In genomic region chr5:160083501-160083900, GRCh38 we compare ENCODE assay signal across 17 cellular contexts. TPM values are rescaled to one million over a fixed set of nuclear protein-coding genes. Genes with fewer than 3 reads are reported as not detected.
A peak's percentile ranks its signal among the peaks of the same experiment; 100 is the strongest.
DNase-seq lines count a peak whose midpoint lies in the region; ATAC-seq and TF ChIP-seq lines count a peak whose summit lies in the region.
"Had no signal": no experiment of that assay in that cellular context is flagged by ENCODE, and none has a peak within 500 bp of the region (broad histone marks: within the 10 kb centered on the region; RNA-seq: fewer than 3 reads in every experiment).

No MANE protein-coding gene starts in this region.

- DNase-seq in MCF 10A (ENCODE audit: unreplicated experiment) (peak; percentile 31), breast epithelium (ENCODE audit: low spot score in 2 of 2) (no peak), hepatic stellate cell (ENCODE audit: low spot score) (peak; percentile 26), UCSD-AML1 (lab: John Stamatoyannopoulos, UW; ENCODE audit: unreplicated experiment) (no peak), dedifferentiated amniotic fluid mesenchymal stem cell (ENCODE audit: extremely low spot score) (no peak)
- DNase-seq in activated CD4-positive, CD25-positive, alpha-beta regulatory T cell (lab: John Stamatoyannopoulos, UW), result no peak
- DNase-seq: activated B cell treated with CpG ODN at 0.5 μM for 24 hours; activated naive CD8-positive, alpha-beta T cell treated with anti-CD3 and anti-CD28 coated beads, Interleukin-2, amount 50 U/mL, for 24 hours; COR-L47; NCI-H2081 treated with DMSO at 0.1 percent for 48 hours; NCI-H82 had no signal

- TF ChIP-seq POLR2A in breast epithelium (IDR thresholded peaks at IDR 0.05), result no peak

- no peaks in the 10 kb centered on the region for H3K9me3 ChIP-seq in breast epithelium

- no peaks in the 10 kb centered on the region for H3K4me1 ChIP-seq in breast epithelium

- BruUV-seq in MCF 10A (replicated peaks; lab: Mats Ljungman, UMichigan), result no TSS peak

- POLR2A ChIA-PET in MCF 10A (lab: Yijun Ruan, JAX), result interaction anchor here (1.2 to 1.6 kb wide), 2 partner anchors 11 to 23 kb away, joined by 3 to 5 read pairs; no protein-coding TSS in a partner anchor

- H3K27me3 ChIP-seq in breast epithelium, result no peaks in the 10 kb centered on the region

- peaks cover 17% of the 10 kb centered on the region for H3K4me1 Mint-ChIP-seq in MCF 10A (ENCODE audit: insufficient read depth, unreplicated experiment)
- H3K4me1 Mint-ChIP-seq: activated naive CD8-positive, alpha-beta T cell treated with anti-CD3 and anti-CD28 coated beads, Interleukin-2, amount 50 U/mL, for 24 hours had no signal

- no peak for ATAC-seq in GM21825 (IDR thresholded peaks at IDR 0.05; ENCODE audit: unreplicated experiment)
- ATAC-seq: activated naive CD8-positive, alpha-beta T cell treated with anti-CD3 and anti-CD28 coated beads, Interleukin-2, amount 50 U/mL, for 24 hours had no signal

- H3K4me3 ChIP-seq in breast epithelium, result no peak overlapping the region
- 0 out of 2 replicates have a peak overlapping the region, but pooled peaks have one; percentile 10 for H3K4me3 ChIP-seq in WI38 (ENCODE audit: low read depth, low read length)

- CTCF ChIA-PET in MCF 10A (lab: Yijun Ruan, JAX), result interaction anchor here (0.6 to 1.5 kb wide), 6 partner anchors 11 to 310 kb away, joined by 3 to 5 read pairs (median 3); no protein-coding TSS in a partner anchor

- no peak overlapping the region for H3K27ac ChIP-seq in breast epithelium
- H3K27ac ChIP-seq: 22Rv1, KMS-11 had no signal

- no peak overlapping the region for H3K27ac Mint-ChIP-seq in MCF 10A (ENCODE audit: low read depth, unreplicated experiment)
- H3K27ac Mint-ChIP-seq: activated B cell treated with CpG ODN at 0.5 μM for 24 hours; activated naive CD8-positive, alpha-beta T cell treated with anti-CD3 and anti-CD28 coated beads, Interleukin-2, amount 50 U/mL, for 24 hours; dendritic cell treated with granulocyte-macrophage colony-stimulating factor and Interleukin-4, amounts not matched to agents 40 ng/mL and 50 ng/mL, for 4 days had no signal

- H3K36me3 Mint-ChIP-seq in MCF 10A (ENCODE audit: insufficient read depth, unreplicated experiment), result peaks cover 24% of the 10 kb centered on the region

- intact Hi-C loops in MCF 10A (cut with micrococcal nuclease) (loop anchor here (5.0 kb wide), 1 partner anchor 61 kb away; no protein-coding TSS in a partner anchor), breast epithelium (cut with DNase I; ENCODE audit: low total_unique reads) (no loop called here)

- no peaks in the 10 kb centered on the region for H3K9me3 Mint-ChIP-seq in MCF 10A (ENCODE audit: unreplicated experiment)
- H3K9me3 Mint-ChIP-seq: activated B cell treated with CpG ODN at 0.5 μM for 24 hours; activated naive CD8-positive, alpha-beta T cell treated with anti-CD3 and anti-CD28 coated beads, Interleukin-2, amount 50 U/mL, for 24 hours; dendritic cell treated with granulocyte-macrophage colony-stimulating factor and Interleukin-4, amounts not matched to agents 40 ng/mL and 50 ng/mL, for 4 days; neural crest cell had no signal

- H3K4me3 Mint-ChIP-seq in MCF 10A (ENCODE audit: unreplicated experiment), result no peak overlapping the region
- H3K4me3 Mint-ChIP-seq: activated B cell treated with CpG ODN at 0.5 μM for 24 hours; activated naive CD8-positive, alpha-beta T cell treated with anti-CD3 and anti-CD28 coated beads, Interleukin-2, amount 50 U/mL, for 24 hours; dendritic cell treated with granulocyte-macrophage colony-stimulating factor and Interleukin-4, amounts not matched to agents 40 ng/mL and 50 ng/mL, for 4 days; neural crest cell had no signal

- no peaks in the 10 kb centered on the region for H3K36me3 ChIP-seq in breast epithelium

- TF ChIP-seq CTCF in MCF 10A (IDR thresholded peaks at IDR 0.05; ENCODE audit: unreplicated experiment), result no peak
- no peak for TF ChIP-seq CTCF in breast epithelium (IDR thresholded peaks at IDR 0.05)
- no peak for TF ChIP-seq CTCF in WI38 (IDR thresholded peaks at IDR 0.05; ENCODE audit: low read depth, low read length)

- no peaks in the 10 kb centered on the region for H3K27me3 Mint-ChIP-seq in MCF 10A (ENCODE audit: insufficient read depth, unreplicated experiment)
- H3K27me3 Mint-ChIP-seq: activated B cell treated with CpG ODN at 0.5 μM for 24 hours; activated naive CD8-positive, alpha-beta T cell treated with anti-CD3 and anti-CD28 coated beads, Interleukin-2, amount 50 U/mL, for 24 hours; dendritic cell treated with granulocyte-macrophage colony-stimulating factor and Interleukin-4, amounts not matched to agents 40 ng/mL and 50 ng/mL, for 4 days had no signal

RNA-seq across cellular contexts. Expression of gene PWWP2A, which starts 35.7 kb away (rescaled TPM):
- 20.6 and 21.3 TPM in 2 replicates for total RNA-seq in MCF 10A (2022)
- total RNA-seq in breast epithelium, result 10 to 100 TPM; 29.8 to 45.8 (median 39.3) TPM

Comparison
In these comparisons a context has a peak if more than half of its experiments do, and no peak if none do; other contexts are left out.
1. DNase-seq: peak in MCF 10A (single experiment) and hepatic stellate cell (single experiment); none in breast epithelium (0 of 2), activated CD4-positive, CD25-positive, alpha-beta regulatory T cell (0 of 4), UCSD-AML1 (single experiment) and dedifferentiated amniotic fluid mesenchymal stem cell (single experiment).